25 cellular contexts compared by ENCODE assay signal in genomic region chrX:69309074-69309792, GRCh38.
DNase-seq lines count a peak whose midpoint lies in the region; ATAC-seq, FAIRE-seq and TF ChIP-seq lines count a peak whose summit lies in the region.
"Had no signal": no experiment of that assay in that cellular context is flagged by ENCODE, and none has a peak within 500 bp of the region (broad histone marks: within the 10 kb centered on the region; RNA-seq: fewer than 3 reads in every experiment).

No MANE protein-coding gene starts in this region.

- H3K27ac ChIP-seq in A549 (no peak overlapping the region), lower lobe of right lung (no peak overlapping the region)
- H3K27ac ChIP-seq: C4-2B, left lung, ovary, testis had no signal

- H3K4me2 ChIP-seq in A549 = no peak overlapping the region

- H3K4me3 ChIP-seq in A549 (no peak overlapping the region), lower lobe of right lung (no peak overlapping the region)
- H3K4me3 ChIP-seq: left lung, ovary, testis had no signal

- peak; percentile 13 for FAIRE-seq in A549 (lab: Jason Lieb, UNC)
- FAIRE-seq: GM19239 had no signal

- H3K36me3 ChIP-seq in lower lobe of right lung = no peaks in the 10 kb centered on the region
- H3K36me3 ChIP-seq: left lung, ovary had no signal

- intact Hi-C loops in lower lobe of right lung (cut with DNase I) = no loop called here

- DNase-seq in A549 (ENCODE audit: low read depth in 1 of 2, low spot score in 1 of 2) (no peak), DMS79 treated with DMSO at 0.1 percent for 48 hours (lab: John Stamatoyannopoulos, UW) (peak; percentile 71), NCI-H510A (lab: John Stamatoyannopoulos, UW) (peak; percentile 5), islet precursor cell (peak; percentile 23), lower lobe of right lung (no peak), pons (ENCODE audit: low spot score) (no peak)
- DNase-seq: activated CD4-positive, CD25-positive, alpha-beta regulatory T cell treated with anti-CD3 and anti-CD28 coated beads, Interleukin-2, amount 50 U/mL, for 72 hours; activated CD8-positive, alpha-beta T cell treated with anti-CD3 and anti-CD28 coated beads, Interleukin-2, amount 10 ng/mL, durations not matched to agents 7 days and 5 days; activated effector memory CD4-positive, alpha-beta T cell treated with Interleukin-2 at 50 U/mL for 16 hours; activated T-cell treated with anti-CD3 and anti-CD28 coated beads for 4 hours; Calu3; left lung; midbrain; naive thymus-derived CD8-positive, alpha-beta T cell; NK-92 treated with Interleukin-12 subunit alpha and Interleukin-12 subunit beta, amount 100 ng/mL, for 24 hours; ovary; right cardiac atrium; SHP77 treated with DMSO at 0.1 percent for 48 hours; stimulated activated CD4-positive, alpha-beta T cell treated with anti-CD3 and anti-CD28 coated beads, Interleukin-12 subunit alpha, Interleukin-12 subunit beta, amount 100 ng/mL, for 4 hours; stimulated activated CD4-positive, alpha-beta T cell treated with anti-CD3 and anti-CD28 coated beads, Interleukin-4, amount 100 ng/mL, for 24 hours; stimulated activated naive CD4-positive, alpha-beta T cell; testis had no signal

- H3K27me3 ChIP-seq in lower lobe of right lung (ENCODE audit: low read depth) = peaks cover 12% of the 10 kb centered on the region
- H3K27me3 ChIP-seq: ovary, testis had no signal

- WGBS in A549 (ENCODE audit: missing lambda C conversion rate) = 56% methylated on average over 6 of the region's 7 CpGs

- no peak for TF ChIP-seq POLR2A in A549 (IDR thresholded peaks at IDR 0.05; ENCODE audit: low read length)

- TF ChIP-seq RAD21 in A549 (conservative IDR thresholded peaks at IDR 0.05 in 1 of 2, IDR thresholded peaks at IDR 0.05 in 1 of 2) = no peak

- TF ChIP-seq CTCF in A549 (IDR thresholded peaks at IDR 0.05) = no peak
- no peak for TF ChIP-seq CTCF in lower lobe of right lung (IDR thresholded peaks at IDR 0.05)

- POLR2A ChIA-PET in A549 (lab: Yijun Ruan, JAX) = no interaction called here

- CTCF ChIA-PET in A549 (lab: Yijun Ruan, JAX) = interaction anchor here (1.5 kb wide), 1 partner anchor 481 kb away, joined by 5 read pairs; the partner anchor contains the start of gene EFNB1

- ATAC-seq in A549 = no peak; a peak in 1 of 6 replicates
- no peak for ATAC-seq in SK-N-SH treated with all-trans-retinoic acid at 6 μM for 48 hours
- ATAC-seq in lower lobe of right lung = no peak
- ATAC-seq: activated CD8-positive, alpha-beta T cell treated with anti-CD3 and anti-CD28 coated beads, Interleukin-2, amount 10 ng/mL, durations not matched to agents 7 days and 5 days; left lung; naive thymus-derived CD8-positive, alpha-beta T cell; right cardiac atrium had no signal

- TF ChIP-seq EP300 in A549 (IDR thresholded peaks at IDR 0.05) = no peak

- H3K4me1 ChIP-seq in A549 (no peaks in the 10 kb centered on the region), lower lobe of right lung (no peaks in the 10 kb centered on the region)
- H3K4me1 ChIP-seq: left lung, testis had no signal

- H3K9me3 ChIP-seq in A549 (no peaks in the 10 kb centered on the region), lower lobe of right lung (no peaks in the 10 kb centered on the region)
- H3K9me3 ChIP-seq: left lung, ovary, testis had no signal

TF ChIP-seq in A549, 52 proteins besides CTCF, POLR2A, EP300 and RAD21 (continues in another document):
- TF ChIP-seq ESRRA (IDR thresholded peaks at IDR 0.05; ENCODE audit: borderline replicate concordance, low read length) (no peak), FOSL2 (IDR thresholded peaks at IDR 0.05) (no peak), FOSL2 (CRISPR knock-in tag; IDR thresholded peaks at IDR 0.05) (no peak), TP53 (CRISPR knock-in tag; IDR thresholded peaks at IDR 0.05) (no peak), MAZ (IDR thresholded peaks at IDR 0.05; ENCODE audit: borderline replicate concordance, low read depth, low read length) (no peak), GATA3 (IDR thresholded peaks at IDR 0.05; ENCODE audit: borderline replicate concordance) (no peak), REST (IDR thresholded peaks at IDR 0.05) (no peak), CHD4 (IDR thresholded peaks at IDR 0.05; ENCODE audit: borderline replicate concordance) (no peak), CHD2 (IDR thresholded peaks at IDR 0.05; ENCODE audit: low read length, partially characterized antibody) (no peak), ATOH8 (CRISPR knock-in tag; IDR thresholded peaks at IDR 0.05; ENCODE audit: low read depth) (no peak), FOSB (CRISPR knock-in tag; IDR thresholded peaks at IDR 0.05) (no peak)

TF ChIP-seq in SK-N-SH treated with all-trans-retinoic acid at 6 μM for 48 hours, 23 proteins besides CTCF, POLR2A, EP300 and RAD21:
- TF ChIP-seq ESRRG (CRISPR knock-in tag; IDR thresholded peaks at IDR 0.05) = no peak
- no peak for TF ChIP-seq ZFP30 (CRISPR knock-in tag; IDR thresholded peaks at IDR 0.05)
- no peak for TF ChIP-seq ZFP3 (CRISPR knock-in tag; IDR thresholded peaks at IDR 0.05)
- TF ChIP-seq PPARA (CRISPR knock-in tag; IDR thresholded peaks at IDR 0.05; ENCODE audit: borderline replicate concordance) = no peak
- TF ChIP-seq SNAI2 (CRISPR knock-in tag; IDR thresholded peaks at IDR 0.05) = no peak
- TF ChIP-seq RARB (CRISPR knock-in tag; IDR thresholded peaks at IDR 0.05) = no peak
- no peak for TF ChIP-seq OSR1 (CRISPR knock-in tag; IDR thresholded peaks at IDR 0.05)
- no peak for TF ChIP-seq ZNF70 (CRISPR knock-in tag; IDR thresholded peaks at IDR 0.05)
- no peak for TF ChIP-seq TCF4 (CRISPR knock-in tag; IDR thresholded peaks at IDR 0.05; ENCODE audit: borderline replicate concordance)
- no peak for TF ChIP-seq ZNF565 (CRISPR knock-in tag; conservative IDR thresholded peaks at IDR 0.05; ENCODE audit: low read depth)

Comparison
In these comparisons a context has a peak if more than half of its experiments do, and no peak if none do; other contexts are left out.
1. DNase-seq: peak in DMS79 treated with DMSO at 0.1 percent for 48 hours (single experiment), NCI-H510A (single experiment) and islet precursor cell (single experiment); none in A549 (0 of 2), lower lobe of right lung (single experiment) and pons (single experiment).